1 cellular context compared by ENCODE assay signal in the genomic region with DNA sequence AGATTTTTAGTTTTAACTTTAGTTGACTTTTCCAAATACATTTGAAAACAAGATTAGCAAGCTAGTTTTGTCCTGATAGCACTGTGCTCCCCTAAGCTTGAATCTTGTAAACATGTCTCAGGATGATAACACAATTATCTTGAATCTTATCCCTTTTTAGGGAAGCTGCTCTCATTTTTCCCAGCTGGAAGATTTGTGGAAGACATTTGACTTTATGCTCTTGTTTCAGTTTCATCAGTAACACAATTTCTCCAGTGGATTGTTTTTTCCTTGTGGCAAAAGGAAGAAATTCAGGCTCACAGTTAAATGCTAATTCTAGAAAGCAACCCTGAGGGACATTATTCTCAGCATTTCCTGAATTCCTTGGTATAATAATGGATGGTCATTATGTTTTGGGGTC.
TF ChIP-seq lines count a peak whose summit lies in the region.

No MANE protein-coding gene starts in this region.

TF ChIP-seq in WTC11, 78 proteins besides CTCF, POLR2A, EP300 and RAD21 (continued from another document):
- TF ChIP-seq AFF4 (CRISPR knock-in tag; IDR thresholded peaks at IDR 0.05; ENCODE audit: borderline replicate concordance) (no peak), CREM (CRISPR knock-in tag; IDR thresholded peaks at IDR 0.05) (no peak), NR3C1 (CRISPR knock-in tag; conservative IDR thresholded peaks at IDR 0.05; ENCODE audit: low read depth) (no peak), TEAD1 (CRISPR knock-in tag; IDR thresholded peaks at IDR 0.05) (no peak), NFATC4 (CRISPR knock-in tag; IDR thresholded peaks at IDR 0.05) (no peak), ZNF232 (CRISPR knock-in tag; IDR thresholded peaks at IDR 0.05) (no peak)
- TF ChIP-seq, protein P1, sequence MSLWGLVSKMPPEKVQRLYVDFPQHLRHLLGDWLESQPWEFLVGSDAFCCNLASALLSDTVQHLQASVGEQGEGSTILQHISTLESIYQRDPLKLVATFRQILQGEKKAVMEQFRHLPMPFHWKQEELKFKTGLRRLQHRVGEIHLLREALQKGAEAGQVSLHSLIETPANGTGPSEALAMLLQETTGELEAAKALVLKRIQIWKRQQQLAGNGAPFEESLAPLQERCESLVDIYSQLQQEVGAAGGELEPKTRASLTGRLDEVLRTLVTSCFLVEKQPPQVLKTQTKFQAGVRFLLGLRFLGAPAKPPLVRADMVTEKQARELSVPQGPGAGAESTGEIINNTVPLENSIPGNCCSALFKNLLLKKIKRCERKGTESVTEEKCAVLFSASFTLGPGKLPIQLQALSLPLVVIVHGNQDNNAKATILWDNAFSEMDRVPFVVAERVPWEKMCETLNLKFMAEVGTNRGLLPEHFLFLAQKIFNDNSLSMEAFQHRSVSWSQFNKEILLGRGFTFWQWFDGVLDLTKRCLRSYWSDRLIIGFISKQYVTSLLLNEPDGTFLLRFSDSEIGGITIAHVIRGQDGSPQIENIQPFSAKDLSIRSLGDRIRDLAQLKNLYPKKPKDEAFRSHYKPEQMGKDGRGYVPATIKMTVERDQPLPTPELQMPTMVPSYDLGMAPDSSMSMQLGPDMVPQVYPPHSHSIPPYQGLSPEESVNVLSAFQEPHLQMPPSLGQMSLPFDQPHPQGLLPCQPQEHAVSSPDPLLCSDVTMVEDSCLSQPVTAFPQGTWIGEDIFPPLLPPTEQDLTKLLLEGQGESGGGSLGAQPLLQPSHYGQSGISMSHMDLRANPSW (CRISPR knock-in tag; conservative IDR thresholded peaks at IDR 0.05; ENCODE audit: low read depth): no peak
TF ChIP-seq in WTC11: peak in this region for 0.
